Comparison of ENCODE assay signal across 1 cellular context in the genomic region with DNA sequence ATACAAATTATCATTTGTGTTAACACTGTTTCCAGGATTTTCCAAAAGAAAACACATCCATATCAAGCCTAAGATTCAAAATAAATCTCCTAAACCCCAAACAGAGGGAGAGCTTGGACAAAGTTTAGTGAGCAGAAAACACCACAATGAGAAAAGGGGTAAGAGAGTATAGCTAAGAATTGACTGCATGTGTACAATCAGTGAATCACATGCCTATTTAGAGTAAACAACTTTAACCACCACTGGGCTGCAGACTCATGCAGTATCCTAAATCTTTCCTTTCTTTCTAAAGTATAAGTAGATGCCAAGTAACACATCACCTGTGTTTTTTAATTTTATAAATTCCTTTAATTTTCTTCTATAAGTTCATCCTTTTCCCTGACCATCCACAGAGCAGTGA.
TF ChIP-seq lines count a peak whose summit lies in the region.

No MANE protein-coding gene starts in this region.

TF ChIP-seq in GM12878, 131 proteins besides CTCF, POLR2A, EP300 and RAD21:
- TF ChIP-seq STAT3 (IDR thresholded peaks at IDR 0.05; ENCODE audit: low read depth, low read length) = no peak
- TF ChIP-seq ASH2L (IDR thresholded peaks at IDR 0.05; ENCODE audit: borderline replicate concordance, low read depth) = no peak
- TF ChIP-seq, protein P1, sequence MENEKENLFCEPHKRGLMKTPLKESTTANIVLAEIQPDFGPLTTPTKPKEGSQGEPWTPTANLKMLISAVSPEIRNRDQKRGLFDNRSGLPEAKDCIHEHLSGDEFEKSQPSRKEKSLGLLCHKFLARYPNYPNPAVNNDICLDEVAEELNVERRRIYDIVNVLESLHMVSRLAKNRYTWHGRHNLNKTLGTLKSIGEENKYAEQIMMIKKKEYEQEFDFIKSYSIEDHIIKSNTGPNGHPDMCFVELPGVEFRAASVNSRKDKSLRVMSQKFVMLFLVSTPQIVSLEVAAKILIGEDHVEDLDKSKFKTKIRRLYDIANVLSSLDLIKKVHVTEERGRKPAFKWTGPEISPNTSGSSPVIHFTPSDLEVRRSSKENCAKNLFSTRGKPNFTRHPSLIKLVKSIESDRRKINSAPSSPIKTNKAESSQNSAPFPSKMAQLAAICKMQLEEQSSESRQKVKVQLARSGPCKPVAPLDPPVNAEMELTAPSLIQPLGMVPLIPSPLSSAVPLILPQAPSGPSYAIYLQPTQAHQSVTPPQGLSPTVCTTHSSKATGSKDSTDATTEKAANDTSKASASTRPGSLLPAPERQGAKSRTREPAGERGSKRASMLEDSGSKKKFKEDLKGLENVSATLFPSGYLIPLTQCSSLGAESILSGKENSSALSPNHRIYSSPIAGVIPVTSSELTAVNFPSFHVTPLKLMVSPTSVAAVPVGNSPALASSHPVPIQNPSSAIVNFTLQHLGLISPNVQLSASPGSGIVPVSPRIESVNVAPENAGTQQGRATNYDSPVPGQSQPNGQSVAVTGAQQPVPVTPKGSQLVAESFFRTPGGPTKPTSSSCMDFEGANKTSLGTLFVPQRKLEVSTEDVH (IDR thresholded peaks at IDR 0.05; ENCODE audit: low read depth, partially characterized antibody) = no peak
- TF ChIP-seq SUPT20H (IDR thresholded peaks at IDR 0.05; ENCODE audit: borderline replicate concordance, control insufficient read depth, low read depth, low read length) = no peak
- TF ChIP-seq NR2C1 (IDR thresholded peaks at IDR 0.05) = no peak
- TF ChIP-seq BCL11A (IDR thresholded peaks at IDR 0.05; ENCODE audit: low read depth, low read length) = no peak
- TF ChIP-seq CREM (IDR thresholded peaks at IDR 0.05; ENCODE audit: low read depth) = no peak
- no peak for TF ChIP-seq NBN (IDR thresholded peaks at IDR 0.05)
- TF ChIP-seq, protein P2, sequence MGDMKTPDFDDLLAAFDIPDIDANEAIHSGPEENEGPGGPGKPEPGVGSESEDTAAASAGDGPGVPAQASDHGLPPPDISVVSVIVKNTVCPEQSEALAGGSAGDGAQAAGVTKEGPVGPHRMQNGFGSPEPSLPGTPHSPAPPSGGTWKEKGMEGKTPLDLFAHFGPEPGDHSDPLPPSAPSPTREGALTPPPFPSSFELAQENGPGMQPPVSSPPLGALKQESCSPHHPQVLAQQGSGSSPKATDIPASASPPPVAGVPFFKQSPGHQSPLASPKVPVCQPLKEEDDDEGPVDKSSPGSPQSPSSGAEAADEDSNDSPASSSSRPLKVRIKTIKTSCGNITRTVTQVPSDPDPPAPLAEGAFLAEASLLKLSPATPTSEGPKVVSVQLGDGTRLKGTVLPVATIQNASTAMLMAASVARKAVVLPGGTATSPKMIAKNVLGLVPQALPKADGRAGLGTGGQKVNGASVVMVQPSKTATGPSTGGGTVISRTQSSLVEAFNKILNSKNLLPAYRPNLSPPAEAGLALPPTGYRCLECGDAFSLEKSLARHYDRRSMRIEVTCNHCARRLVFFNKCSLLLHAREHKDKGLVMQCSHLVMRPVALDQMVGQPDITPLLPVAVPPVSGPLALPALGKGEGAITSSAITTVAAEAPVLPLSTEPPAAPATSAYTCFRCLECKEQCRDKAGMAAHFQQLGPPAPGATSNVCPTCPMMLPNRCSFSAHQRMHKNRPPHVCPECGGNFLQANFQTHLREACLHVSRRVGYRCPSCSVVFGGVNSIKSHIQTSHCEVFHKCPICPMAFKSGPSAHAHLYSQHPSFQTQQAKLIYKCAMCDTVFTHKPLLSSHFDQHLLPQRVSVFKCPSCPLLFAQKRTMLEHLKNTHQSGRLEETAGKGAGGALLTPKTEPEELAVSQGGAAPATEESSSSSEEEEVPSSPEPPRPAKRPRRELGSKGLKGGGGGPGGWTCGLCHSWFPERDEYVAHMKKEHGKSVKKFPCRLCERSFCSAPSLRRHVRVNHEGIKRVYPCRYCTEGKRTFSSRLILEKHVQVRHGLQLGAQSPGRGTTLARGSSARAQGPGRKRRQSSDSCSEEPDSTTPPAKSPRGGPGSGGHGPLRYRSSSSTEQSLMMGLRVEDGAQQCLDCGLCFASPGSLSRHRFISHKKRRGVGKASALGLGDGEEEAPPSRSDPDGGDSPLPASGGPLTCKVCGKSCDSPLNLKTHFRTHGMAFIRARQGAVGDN (IDR thresholded peaks at IDR 0.05) = no peak
- no peak for TF ChIP-seq PAX5 (IDR thresholded peaks at IDR 0.05; ENCODE audit: borderline replicate concordance, low read depth, low read length)
- TF ChIP-seq TCF3 (IDR thresholded peaks at IDR 0.05; ENCODE audit: borderline replicate concordance, insufficient read depth, low read depth, low read length) = no peak
- no peak for TF ChIP-seq MEF2A (IDR thresholded peaks at IDR 0.05; ENCODE audit: insufficient read depth, low read depth, low read length)
- no peak for TF ChIP-seq SREBF2 (IDR thresholded peaks at IDR 0.05; ENCODE audit: low read length)
- TF ChIP-seq ZBED1 (IDR thresholded peaks at IDR 0.05; ENCODE audit: borderline replicate concordance) = no peak
- TF ChIP-seq, protein P3, sequence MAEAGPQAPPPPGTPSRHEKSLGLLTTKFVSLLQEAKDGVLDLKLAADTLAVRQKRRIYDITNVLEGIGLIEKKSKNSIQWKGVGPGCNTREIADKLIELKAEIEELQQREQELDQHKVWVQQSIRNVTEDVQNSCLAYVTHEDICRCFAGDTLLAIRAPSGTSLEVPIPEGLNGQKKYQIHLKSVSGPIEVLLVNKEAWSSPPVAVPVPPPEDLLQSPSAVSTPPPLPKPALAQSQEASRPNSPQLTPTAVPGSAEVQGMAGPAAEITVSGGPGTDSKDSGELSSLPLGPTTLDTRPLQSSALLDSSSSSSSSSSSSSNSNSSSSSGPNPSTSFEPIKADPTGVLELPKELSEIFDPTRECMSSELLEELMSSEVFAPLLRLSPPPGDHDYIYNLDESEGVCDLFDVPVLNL (IDR thresholded peaks at IDR 0.05; ENCODE audit: low read depth, low read length) = no peak
